Comparison of ENCODE assay signal across 8 cellular contexts in the genomic region with DNA sequence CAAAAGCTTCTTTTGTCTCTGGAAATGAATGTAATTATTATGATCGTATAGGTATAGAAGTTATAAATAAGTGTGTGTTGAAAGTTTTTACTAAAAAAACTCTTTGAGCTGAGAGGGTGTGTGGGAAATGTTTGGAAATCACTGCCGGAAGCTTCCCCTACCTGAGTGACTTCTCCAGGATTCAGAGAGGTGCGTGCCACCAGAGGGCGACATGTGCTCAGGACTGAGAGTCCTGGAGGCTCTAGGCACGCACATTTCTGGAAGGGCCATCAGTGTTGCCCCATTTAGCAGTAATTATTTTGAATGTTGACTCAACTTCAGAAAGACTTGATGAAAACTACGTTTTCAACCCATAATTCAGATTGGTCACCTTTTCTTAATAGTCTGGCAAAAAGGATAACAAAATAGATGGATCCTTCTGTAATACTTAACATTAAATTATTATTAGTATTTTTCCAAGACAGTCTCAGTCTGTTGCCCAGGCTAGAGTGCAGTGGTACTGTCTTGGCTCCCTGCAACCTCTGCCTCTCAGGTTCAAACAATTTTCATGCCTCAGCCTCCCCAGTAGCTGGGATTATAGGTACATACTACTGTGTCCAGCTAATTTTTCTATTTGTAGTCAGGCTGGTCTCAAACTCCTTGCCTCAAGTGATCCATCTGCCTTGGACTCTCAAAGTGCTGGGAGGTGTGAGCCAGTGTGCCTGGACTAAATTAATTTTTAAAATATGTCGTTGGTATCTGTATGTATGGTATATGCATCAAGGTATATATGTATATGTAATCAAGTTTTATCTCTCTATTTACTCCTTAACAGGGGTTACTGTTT. TPM values are rescaled to one million over a fixed set of nuclear protein-coding genes. Genes with fewer than 3 reads are reported as not detected.
DNase-seq lines count a peak whose midpoint lies in the region; ATAC-seq and TF ChIP-seq lines count a peak whose summit lies in the region.

No MANE protein-coding gene starts in this region.

- DNase-seq in SHP77 (lab: John Stamatoyannopoulos, UW) (peak; percentile 39 to 70), SHP77 treated with DMSO at 0.1 percent for 48 hours (lab: John Stamatoyannopoulos, UW) (no peak), NCI-H2171 (lab: John Stamatoyannopoulos, UW) (peak; percentile 16), caudate nucleus (lab: John Stamatoyannopoulos, UW) (peak in 48 of 61 donors; percentile 1 to 82 (median 26)), left lung (peak; percentile 88 to 91)
- peak; percentile 41 to 65 (median 58) for DNase-seq in activated CD4-positive, CD25-positive, alpha-beta regulatory T cell (lab: John Stamatoyannopoulos, UW)
- peak; percentile 67 to 90 (median 69) for DNase-seq in stimulated activated CD4-positive, alpha-beta T cell treated with anti-CD3 and anti-CD28 coated beads, TNF-alpha, amount 100 ng/mL, for 48 hours (ENCODE audit: low read depth in 3 of 3)

- H3K4me3 ChIP-seq in left lung = no peak overlapping the region

- TF ChIP-seq CTCF in left lung (IDR thresholded peaks at IDR 0.05) = peak; percentile 60 to 79

- H3K4me1 ChIP-seq in left lung = peaks cover 8 to 44% of the 10 kb centered on the region in 2 donors

- H3K27me3 ChIP-seq in left lung = no peaks in the 10 kb centered on the region

- H3K9me3 ChIP-seq in left lung = no peaks in the 10 kb centered on the region

- H3K36me3 ChIP-seq in left lung = no peaks in the 10 kb centered on the region

- no peak overlapping the region for H3K27ac ChIP-seq in caudate nucleus (ENCODE audit: low read depth, low read length)
- peak overlapping the region in 1 of 2 donors; percentile 87 for H3K27ac ChIP-seq in left lung

- intact Hi-C loops in left lung (cut with DNase I) = loop anchor here in 1 of 2 donors (5.0 kb wide), 1 partner anchor 114 kb away; no protein-coding TSS in a partner anchor

- ATAC-seq in HG02938 (IDR thresholded peaks at IDR 0.05; ENCODE audit: unreplicated experiment) = peak; percentile 45
- peak; percentile 94 for ATAC-seq in left lung

RNA-seq across cellular contexts. Expression of a gene that starts 34.5 kb away (rescaled TPM):
- total RNA-seq in left lung = 1 to 10 TPM in 1 of 2 donors, under 1 TPM in 1; 0.96 to 2.9 TPM
